ENCODE assay signal across 8 cellular contexts in the genomic region with DNA sequence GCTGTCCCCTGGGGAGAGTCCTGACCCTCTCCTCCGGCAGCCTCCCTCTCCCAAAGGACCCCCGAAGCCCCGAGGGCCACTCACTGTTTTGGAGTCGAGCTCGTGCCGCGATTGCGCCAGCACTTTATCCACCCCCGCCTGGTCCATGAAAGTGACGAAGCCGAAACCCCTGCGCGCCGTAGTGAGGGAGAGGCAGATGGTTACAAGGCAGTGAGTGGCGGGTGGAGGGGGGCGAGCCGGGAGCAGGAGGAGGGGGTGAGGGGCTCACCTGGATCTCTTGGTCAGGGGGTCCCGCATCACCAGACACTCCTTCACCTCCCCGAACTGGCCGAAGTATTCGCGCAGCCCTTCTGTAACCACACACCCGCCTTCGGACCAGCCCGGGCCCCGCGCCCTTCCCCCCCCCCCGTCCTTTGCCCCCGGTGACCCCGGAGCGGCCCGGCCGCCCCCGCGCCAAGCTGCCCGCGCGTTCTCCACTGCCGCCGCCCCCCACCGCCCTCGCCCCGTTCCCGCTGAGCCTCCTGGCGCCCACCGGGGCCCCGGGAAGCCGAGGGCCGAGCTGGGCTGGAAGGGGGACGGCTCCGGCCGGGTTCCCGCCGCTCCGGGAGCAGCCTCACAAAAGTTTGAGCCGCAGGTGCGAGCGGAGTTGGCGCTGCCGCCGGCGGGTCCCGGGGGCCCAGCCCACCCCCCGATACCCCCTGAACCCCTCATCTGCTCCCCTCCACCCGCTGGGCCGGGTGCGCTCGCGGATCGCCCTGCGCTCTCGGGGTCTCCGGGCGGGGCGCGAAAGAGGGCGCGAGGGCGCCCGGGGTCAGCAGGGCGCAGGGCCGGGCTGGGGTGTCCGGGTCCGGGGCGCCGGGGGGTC. TPM values are rescaled to one million over a fixed set of nuclear protein-coding genes. Genes with fewer than 3 reads are reported as not detected.
A peak's percentile ranks its signal among the peaks of the same experiment; 100 is the strongest.
DNase-seq lines count a peak whose midpoint lies in the region; ATAC-seq and TF ChIP-seq lines count a peak whose summit lies in the region.

No MANE protein-coding gene starts in this region.

- CTCF ChIA-PET in activated CD8-positive, alpha-beta T cell treated with anti-CD3 and anti-CD28 coated beads for 36 hours (lab: Charles Lee), result interaction anchor here (0.9 to 2.3 kb wide), 16 partner anchors 8 to 140 kb away, joined by 3 to 13 read pairs (median 4); a partner anchor contains a TSS
- CTCF ChIA-PET in activated CD8-positive, alpha-beta T cell treated with anti-CD3 and anti-CD28 coated beads, Interleukin-2, amount 10 ng/mL, durations not matched to agents 7 days and 5 days (lab: Charles Lee), result interaction anchor here (0.8 to 3.0 kb wide), 7 partner anchors 11 to 88 kb away, joined by 3 to 17 read pairs (median 3); no protein-coding TSS in a partner anchor

- H3K36me3 ChIP-seq in upper lobe of left lung, result no peaks in the 10 kb centered on the region

- POLR2A ChIA-PET in activated CD8-positive, alpha-beta T cell treated with anti-CD3 and anti-CD28 coated beads for 36 hours (lab: Charles Lee), result interaction anchor here (1.4 kb wide), 1 partner anchor 89 kb away, joined by 3 read pairs; no protein-coding TSS in a partner anchor
- POLR2A ChIA-PET in activated CD8-positive, alpha-beta T cell treated with anti-CD3 and anti-CD28 coated beads, Interleukin-2, amount 10 ng/mL, durations not matched to agents 7 days and 5 days (lab: Charles Lee), result interaction anchor here (1.0 kb wide), 1 partner anchor 77 kb away, joined by 3 read pairs; a partner anchor contains a TSS
- POLR2A ChIA-PET in naive thymus-derived CD8-positive, alpha-beta T cell (lab: Charles Lee), result no interaction called here

- H3K27me3 Mint-ChIP-seq in activated CD8-positive, alpha-beta T cell treated with anti-CD3 and anti-CD28 coated beads for 36 hours, result peaks cover 68% of the 10 kb centered on the region
- peaks cover 68% of the 10 kb centered on the region for H3K27me3 Mint-ChIP-seq in activated CD8-positive, alpha-beta T cell treated with anti-CD3 and anti-CD28 coated beads, Interleukin-2, amount 10 ng/mL, durations not matched to agents 7 days and 5 days (ENCODE audit: low read depth)
- H3K27me3 Mint-ChIP-seq in naive thymus-derived CD8-positive, alpha-beta T cell, result peaks cover 50 to 87% (median 74%) of the 10 kb centered on the region in 5 donors

- peaks cover 0 to 35% (median 25%) of the 10 kb centered on the region in 4 donors for H3K27me3 ChIP-seq in upper lobe of left lung
- peaks cover 93% of the 10 kb centered on the region for H3K27me3 ChIP-seq in foreskin keratinocyte

- no peak overlapping the region for H3K27ac Mint-ChIP-seq in activated CD8-positive, alpha-beta T cell treated with anti-CD3 and anti-CD28 coated beads for 36 hours
- no peak overlapping the region for H3K27ac Mint-ChIP-seq in activated CD8-positive, alpha-beta T cell treated with anti-CD3 and anti-CD28 coated beads, Interleukin-2, amount 10 ng/mL, durations not matched to agents 7 days and 5 days
- no peak overlapping the region for H3K27ac Mint-ChIP-seq in naive thymus-derived CD8-positive, alpha-beta T cell

- WGBS in upper lobe of left lung, 2 donors, result 0 to 5% methylated on average over 6 to 19 of the region's 86 CpGs

- DNase-seq in activated CD8-positive, alpha-beta T cell treated with anti-CD3 and anti-CD28 coated beads for 36 hours, result peak; percentile 68
- no peak for DNase-seq in activated CD8-positive, alpha-beta T cell treated with anti-CD3 and anti-CD28 coated beads, Interleukin-2, amount 10 ng/mL, durations not matched to agents 7 days and 5 days
- DNase-seq in choroid plexus epithelial cell (ENCODE audit: low read depth) (no peak), upper lobe of left lung (peak in 1 of 2 donors; percentile 77), SKM-1 (lab: John Stamatoyannopoulos, UW; ENCODE audit: unreplicated experiment) (no peak), foreskin keratinocyte (no peak), midbrain (lab: John Stamatoyannopoulos, UW) (no peak)
- peak in 1 of 10 donors; percentile 16 for DNase-seq in naive thymus-derived CD8-positive, alpha-beta T cell

- peak overlapping the region; percentile 3 for H3K4me3 ChIP-seq in choroid plexus epithelial cell (ENCODE audit: low read depth, low read length)
- H3K4me3 ChIP-seq in upper lobe of left lung, result peak overlapping the region in 3 of 4 donors; percentile 50

- TF ChIP-seq CTCF in activated CD8-positive, alpha-beta T cell treated with anti-CD3 and anti-CD28 coated beads for 36 hours (IDR thresholded peaks at IDR 0.05), result no peak
- TF ChIP-seq CTCF in choroid plexus epithelial cell (conservative IDR thresholded peaks at IDR 0.05; ENCODE audit: low read depth, low read length), result no peak
- no peak for TF ChIP-seq CTCF in upper lobe of left lung (IDR thresholded peaks at IDR 0.05)
- no peak for TF ChIP-seq CTCF in foreskin keratinocyte (conservative IDR thresholded peaks at IDR 0.05)

- peaks cover 11% of the 10 kb centered on the region for H3K4me1 Mint-ChIP-seq in activated CD8-positive, alpha-beta T cell treated with anti-CD3 and anti-CD28 coated beads for 36 hours (ENCODE audit: low read depth)
- peaks cover 10% of the 10 kb centered on the region for H3K4me1 Mint-ChIP-seq in activated CD8-positive, alpha-beta T cell treated with anti-CD3 and anti-CD28 coated beads, Interleukin-2, amount 10 ng/mL, durations not matched to agents 7 days and 5 days (ENCODE audit: low read depth)
- H3K4me1 Mint-ChIP-seq in naive thymus-derived CD8-positive, alpha-beta T cell, result peaks cover 13 to 19% (median 14%) of the 10 kb centered on the region in 4 donors

- H3K4me3 Mint-ChIP-seq in activated CD8-positive, alpha-beta T cell treated with anti-CD3 and anti-CD28 coated beads for 36 hours, result peak overlapping the region; percentile 58
- no peak overlapping the region for H3K4me3 Mint-ChIP-seq in activated CD8-positive, alpha-beta T cell treated with anti-CD3 and anti-CD28 coated beads, Interleukin-2, amount 10 ng/mL, durations not matched to agents 7 days and 5 days
- H3K4me3 Mint-ChIP-seq in naive thymus-derived CD8-positive, alpha-beta T cell, result peak overlapping the region; percentile 36 to 75 (median 62)

- H3K36me3 Mint-ChIP-seq in activated CD8-positive, alpha-beta T cell treated with anti-CD3 and anti-CD28 coated beads for 36 hours (ENCODE audit: low read depth), result no peaks in the 10 kb centered on the region
- no peaks in the 10 kb centered on the region for H3K36me3 Mint-ChIP-seq in activated CD8-positive, alpha-beta T cell treated with anti-CD3 and anti-CD28 coated beads, Interleukin-2, amount 10 ng/mL, durations not matched to agents 7 days and 5 days (ENCODE audit: low read depth)
- H3K36me3 Mint-ChIP-seq in naive thymus-derived CD8-positive, alpha-beta T cell, result peaks cover 0 to 10% (median 0%) of the 10 kb centered on the region in 3 donors

- no peaks in the 10 kb centered on the region for H3K9me3 Mint-ChIP-seq in activated CD8-positive, alpha-beta T cell treated with anti-CD3 and anti-CD28 coated beads for 36 hours
- H3K9me3 Mint-ChIP-seq in activated CD8-positive, alpha-beta T cell treated with anti-CD3 and anti-CD28 coated beads, Interleukin-2, amount 10 ng/mL, durations not matched to agents 7 days and 5 days (ENCODE audit: insufficient read depth), result no peaks in the 10 kb centered on the region
- no peaks in the 10 kb centered on the region for H3K9me3 Mint-ChIP-seq in naive thymus-derived CD8-positive, alpha-beta T cell

- no peak overlapping the region for H3K27ac ChIP-seq in upper lobe of left lung
- H3K27ac ChIP-seq in foreskin keratinocyte, result no peak overlapping the region

- intact Hi-C loops in activated CD8-positive, alpha-beta T cell treated with anti-CD3 and anti-CD28 coated beads for 36 hours (cut with micrococcal nuclease), result no loop called here

- TF ChIP-seq EP300 in upper lobe of left lung (IDR thresholded peaks at IDR 0.05), result no peak

- peak; percentile 72 for ATAC-seq in activated CD8-positive, alpha-beta T cell treated with anti-CD3 and anti-CD28 coated beads for 36 hours
- no peak for ATAC-seq in activated CD8-positive, alpha-beta T cell treated with anti-CD3 and anti-CD28 coated beads, Interleukin-2, amount 10 ng/mL, durations not matched to agents 7 days and 5 days
- peak in 1 of 2 donors; percentile 11 for ATAC-seq in naive thymus-derived CD8-positive, alpha-beta T cell
- ATAC-seq in upper lobe of left lung (ENCODE audit: low FRiP score in 2 of 2) (no peak), foreskin keratinocyte (no peak)

- H3K4me1 ChIP-seq in upper lobe of left lung (peaks cover 14 to 36% (median 21%) of the 10 kb centered on the region in 4 donors), foreskin keratinocyte (no peaks in the 10 kb centered on the region)

- no peak for TF ChIP-seq POLR2A in upper lobe of left lung (IDR thresholded peaks at IDR 0.05)

- no peaks in the 10 kb centered on the region for H3K9me3 ChIP-seq in upper lobe of left lung

RNA-seq across cellular contexts. Expression of a gene that starts 0.8 kb away (rescaled TPM):
- under 1 TPM; 0.78 to 0.90 TPM for total RNA-seq in activated CD8-positive, alpha-beta T cell treated with anti-CD3 and anti-CD28 coated beads for 36 hours
- not detected for total RNA-seq in activated CD8-positive, alpha-beta T cell treated with anti-CD3 and anti-CD28 coated beads, Interleukin-2, amount 10 ng/mL, durations not matched to agents 7 days and 5 days
- not detected for total RNA-seq in naive thymus-derived CD8-positive, alpha-beta T cell
- not detected for polyA plus RNA-seq in naive thymus-derived CD8-positive, alpha-beta T cell
- total RNA-seq in upper lobe of left lung (under 1 TPM in 5 of 6 donors, not detected in 1; 0.43 to 0.91 (median 0.49) TPM), foreskin keratinocyte (not detected in 2 replicates)
- not detected in 2 replicates for polyA plus RNA-seq in foreskin keratinocyte

RNA-seq across cellular contexts. Expression of a gene that starts 40.6 kb away (rescaled TPM):
- total RNA-seq in activated CD8-positive, alpha-beta T cell treated with anti-CD3 and anti-CD28 coated beads for 36 hours, result under 1 TPM in 1 of 2 experiments, not detected in 1; 0.99 TPM
- not detected for total RNA-seq in activated CD8-positive, alpha-beta T cell treated with anti-CD3 and anti-CD28 coated beads, Interleukin-2, amount 10 ng/mL, durations not matched to agents 7 days and 5 days
- not detected for total RNA-seq in naive thymus-derived CD8-positive, alpha-beta T cell
- polyA plus RNA-seq in naive thymus-derived CD8-positive, alpha-beta T cell, result under 1 TPM; 0.40 to 0.77 (median 0.75) TPM
- total RNA-seq in upper lobe of left lung (100 to 1,000 TPM in 2 of 6 donors, 10 to 100 TPM in 4; 10.5 to 412 (median 70.3) TPM), foreskin keratinocyte (not detected in 2 replicates)
- not detected in 2 replicates for polyA plus RNA-seq in foreskin keratinocyte

Comparison
In these comparisons a context has a peak if more than half of its experiments do, and no peak if none do; other contexts are left out.
1. RNA of a gene that starts 40.6 kb away (total RNA-seq): 10.5 to 412 TPM in upper lobe of left lung; 0.99 TPM in activated CD8-positive, alpha-beta T cell treated with anti-CD3 and anti-CD28 coated beads for 36 hours, not detected in activated CD8-positive, alpha-beta T cell treated with anti-CD3 and anti-CD28 coated beads, Interleukin-2, amount 10 ng/mL, durations not matched to agents 7 days and 5 days, not detected in naive thymus-derived CD8-positive, alpha-beta T cell and not detected in foreskin keratinocyte; every median in the first group is over 4 times any median in the second.